11 cellular contexts compared by ENCODE assay signal in the genomic region with DNA sequence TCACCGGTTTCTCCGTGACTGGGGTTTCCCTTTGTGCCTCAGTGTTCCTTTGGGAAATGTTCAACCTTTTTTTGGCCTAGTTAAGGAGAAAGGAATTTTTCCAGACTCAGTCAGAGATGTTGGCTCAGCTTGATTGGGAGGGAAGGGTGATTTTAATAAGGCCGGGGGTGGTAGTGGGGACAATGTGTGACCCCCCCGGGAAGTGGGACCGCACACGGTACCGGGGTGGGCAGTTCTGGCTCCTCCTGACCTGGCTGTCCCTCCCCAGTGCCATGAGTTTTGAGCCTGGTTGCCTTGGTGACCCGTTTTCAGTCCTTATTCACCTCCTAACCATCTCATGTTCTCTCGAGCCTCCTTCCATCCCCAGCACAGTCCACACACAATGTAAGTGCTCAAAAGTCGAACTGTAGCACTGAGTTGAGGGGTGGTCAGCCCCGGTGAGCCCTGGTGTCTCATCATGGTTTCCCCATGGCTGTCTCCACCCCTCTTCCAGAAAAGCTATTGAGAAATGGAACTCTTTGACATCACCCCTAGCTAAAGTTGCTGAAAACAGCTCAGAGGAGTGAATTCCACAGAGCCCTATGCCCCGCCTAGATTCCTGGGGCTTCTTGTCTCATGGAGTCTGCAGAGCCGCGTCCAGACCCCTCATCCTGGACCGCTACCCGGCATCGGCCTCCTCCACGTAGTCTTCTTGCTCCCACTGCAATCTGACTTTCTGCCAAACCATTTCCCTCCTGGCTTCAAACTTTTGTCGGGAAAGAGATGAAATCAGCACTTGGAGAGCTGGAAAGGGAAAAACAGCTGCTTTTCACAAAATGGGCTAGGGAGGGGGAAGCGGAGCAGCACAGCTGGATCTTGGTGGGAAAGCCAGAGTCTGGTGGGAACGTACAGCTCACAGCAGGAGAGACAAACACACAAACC.
DNase-seq lines count a peak whose midpoint lies in the region; ATAC-seq, FAIRE-seq and TF ChIP-seq lines count a peak whose summit lies in the region.
"Had no signal": no experiment of that assay in that cellular context is flagged by ENCODE, and none has a peak within 500 bp of the region (broad histone marks: within the 10 kb centered on the region; RNA-seq: fewer than 3 reads in every experiment).

No MANE protein-coding gene starts in this region.

- no peak for FAIRE-seq in pancreas (lab: Jason Lieb, UNC)
- FAIRE-seq: bronchial epithelial cell had no signal

- CTCF ChIA-PET in AG04449 (lab: Yijun Ruan, JAX) (interaction anchor here (0.7 to 1.5 kb wide), 4 partner anchors 32 to 102 kb away, joined by 3 to 5 read pairs (median 4); no protein-coding TSS in a partner anchor), WTC11 (lab: Charles Lee) (interaction anchor here (1.1 to 1.3 kb wide), 3 partner anchors 38 to 204 kb away, joined by 3 to 11 read pairs (median 4); partner anchors contain the start of gene RRBP1)

- 0 out of 2 replicates have a peak, but pooled peaks cover 3% of the 10 kb centered on the region for H3K36me3 Mint-ChIP-seq in WTC11

- H3K9me3 Mint-ChIP-seq in WTC11: peaks cover 13% of the 10 kb centered on the region

- no peaks in the 10 kb centered on the region for H3K9me3 ChIP-seq in pancreas
- H3K9me3 ChIP-seq: BLaER1 had no signal

- H3K4me1 Mint-ChIP-seq in WTC11: peaks cover 30% of the 10 kb centered on the region

- no peak for TF ChIP-seq CTCF in AG04449 (IDR thresholded peaks at IDR 0.05; ENCODE audit: insufficient read depth, low read length, missing control alignments)
- no peak for TF ChIP-seq CTCF in WTC11 (IDR thresholded peaks at IDR 0.05)
- TF ChIP-seq CTCF in pancreas (IDR thresholded peaks at IDR 0.05): no peak

- WGBS in pancreas, 2 donors: 85 to 88% methylated on average over 21 of the region's 21 CpGs

- peaks cover 0 to 11% (median 5%) of the 10 kb centered on the region in 3 donors for H3K4me1 ChIP-seq in pancreas
- H3K4me1 ChIP-seq: BLaER1 had no signal

- H3K27me3 Mint-ChIP-seq in WTC11 (ENCODE audit: low read depth): no peaks in the 10 kb centered on the region

- no peak overlapping the region for H3K27ac Mint-ChIP-seq in WTC11

- H3K4me3 ChIP-seq in AG04449 (ENCODE audit: low read depth, low read length) (no peak overlapping the region), pancreas (no peak overlapping the region)
- H3K4me3 ChIP-seq: BLaER1 had no signal

- H3K27me3 ChIP-seq in pancreas: no peaks in the 10 kb centered on the region
- H3K27me3 ChIP-seq: BLaER1 had no signal

- H3K36me3 ChIP-seq in pancreas: no peaks in the 10 kb centered on the region
- H3K36me3 ChIP-seq: BLaER1 had no signal

- ATAC-seq in WTC11: 0 out of 2 replicates have a peak, but pooled peaks have one; percentile 16
- ATAC-seq in pancreas: peak in 3 of 4 donors; percentile 54 to 71 (median 63)

- POLR2A ChIA-PET in AG04449 (lab: Yijun Ruan, JAX) (interaction anchor here (0.6 to 1.4 kb wide), 4 partner anchors 7 to 154 kb away, joined by 3 to 7 read pairs (median 4); partner anchors contain the start of gene RRBP1), WTC11 (lab: Charles Lee) (no interaction called here)

- intact Hi-C loops in cardiac septum (cut with DNase I): no loop called here
- intact Hi-C loops in pancreas (cut with DNase I): no loop called here

- no peak overlapping the region for H3K4me3 Mint-ChIP-seq in WTC11

- DNase-seq in AG04449 (ENCODE audit: low read depth, low spot score): peak; percentile 77
- no peak for DNase-seq in WTC11 (ENCODE audit: low spot score)
- DNase-seq in cardiac septum (ENCODE audit: low spot score): peak; percentile 85
- peak in 3 of 6 donors; percentile 41 to 57 (median 44) for DNase-seq in pancreas
- no peak for DNase-seq in middle frontal gyrus (ENCODE audit: extremely low spot score, low spot score)
- no peak for DNase-seq in NOMO-1 treated with dmso at 0.1 percent for 144 hours (lab: John Stamatoyannopoulos, UW; ENCODE audit: unreplicated experiment)
- no peak for DNase-seq in NCI-H748 (lab: John Stamatoyannopoulos, UW; ENCODE audit: unreplicated experiment)
- DNase-seq in putamen (ENCODE audit: low spot score): no peak
- DNase-seq: activated CD4-positive, CD25-positive, alpha-beta regulatory T cell had no signal

- H3K27ac ChIP-seq in pancreas: peak overlapping the region in 1 of 4 donors; percentile 60
- H3K27ac ChIP-seq: BLaER1 had no signal

TF ChIP-seq in WTC11, 78 proteins besides CTCF, POLR2A, EP300 and RAD21:
- no peak for TF ChIP-seq E2F4 (CRISPR knock-in tag; IDR thresholded peaks at IDR 0.05; ENCODE audit: borderline replicate concordance, low read depth)
- no peak for TF ChIP-seq PRRX2 (CRISPR knock-in tag; IDR thresholded peaks at IDR 0.05)
- no peak for TF ChIP-seq IRF2 (CRISPR knock-in tag; IDR thresholded peaks at IDR 0.05; ENCODE audit: borderline replicate concordance, low read depth)
- TF ChIP-seq FOXP4 (CRISPR knock-in tag; IDR thresholded peaks at IDR 0.05): no peak
TF ChIP-seq in WTC11: peak in this region for 0.

Comparison
In these comparisons a context has a peak if more than half of its experiments do, and no peak if none do; other contexts are left out.
1. DNase-seq: peak in AG04449 (single experiment) and cardiac septum (single experiment); none in WTC11 (single experiment), middle frontal gyrus (single experiment), NOMO-1 treated with dmso at 0.1 percent for 144 hours (single experiment), NCI-H748 (single experiment) and putamen (single experiment).